Comparison of ENCODE assay signal across 24 cellular contexts in the genomic region with DNA sequence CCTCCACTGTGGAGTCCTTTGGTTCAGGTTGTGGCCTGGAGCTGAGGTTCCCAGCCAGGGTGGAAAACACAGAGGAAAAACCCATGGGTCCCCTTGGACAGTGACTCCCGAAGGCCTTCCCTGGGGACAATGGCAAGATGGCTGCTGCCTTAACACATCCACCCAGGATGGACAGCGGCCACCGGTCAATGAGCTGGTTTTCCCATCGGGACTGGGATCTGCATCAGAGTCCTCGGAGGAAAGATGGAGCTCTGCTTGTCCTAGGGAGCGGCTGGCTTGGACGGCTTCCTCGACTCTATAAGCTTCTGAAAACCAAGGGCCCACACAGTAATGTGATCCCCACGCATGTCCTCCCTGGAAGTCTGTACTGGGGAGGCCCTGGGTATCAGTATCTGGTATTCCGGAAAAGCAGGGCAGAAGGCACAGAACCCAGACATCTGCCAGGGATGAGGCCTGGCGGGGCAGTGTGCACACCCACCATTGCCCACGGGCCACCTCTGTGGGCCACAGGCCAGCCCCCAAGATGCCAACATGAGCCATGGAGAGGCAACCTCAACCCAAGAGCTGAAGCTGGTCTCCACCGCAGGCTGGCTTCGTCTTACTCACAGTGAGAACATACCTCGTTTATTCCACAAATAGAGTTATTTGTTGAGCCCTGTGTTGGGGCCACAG.
"Had no signal": no experiment of that assay in that cellular context is flagged by ENCODE, and none has a peak within 500 bp of the region (broad histone marks: within the 10 kb centered on the region; RNA-seq: fewer than 3 reads in every experiment).

No MANE protein-coding gene starts in this region.

- H3K9me3 ChIP-seq: heart left ventricle, left lung, psoas muscle, tibial nerve, upper lobe of left lung, vagina had no signal

- DNase-seq: glutamatergic neuron; islet precursor cell; kidney glomerular epithelial cell; left cardiac atrium; naive thymus-derived CD8-positive, alpha-beta T cell; nucleus accumbens; psoas muscle; stimulated activated CD4-positive, alpha-beta T cell treated with anti-CD3 and anti-CD28 coated beads, Interleukin-12 subunit alpha, Interleukin-12 subunit beta, amount 100 ng/mL, for 4 hours; stimulated activated CD4-positive, alpha-beta T cell treated with anti-CD3 and anti-CD28 coated beads, Interleukin-15, amount 100 ng/mL, for 24 hours; stimulated activated CD4-positive, alpha-beta T cell treated with anti-CD3 and anti-CD28 coated beads, Interleukin-2, amount 100 ng/mL, for 24 hours; stimulated activated CD4-positive, alpha-beta T cell treated with anti-CD3 and anti-CD28 coated beads, Interleukin-4, amount 100 ng/mL, for 24 hours; stimulated activated naive CD4-positive, alpha-beta T cell treated with Interleukin-2 at 50 U/mL for 16 hours; stimulated activated naive CD8-positive, alpha-beta T cell treated with anti-CD3 and anti-CD28 coated beads, Interleukin-15, amount 100 ng/mL, for 72 hours; upper lobe of left lung had no signal

- H3K27me3 ChIP-seq: heart left ventricle, hepatocyte, tibial nerve, upper lobe of left lung, vagina had no signal

- H3K9ac ChIP-seq: parathyroid adenoma had no signal

- H3K4me2 ChIP-seq: hepatocyte had no signal

- H3K4me3 Mint-ChIP-seq: memory B cell; stimulated activated effector memory CD8-positive, alpha-beta T cell treated with anti-CD3 and anti-CD28 coated beads, Interleukin-12 subunit alpha, Interleukin-12 subunit beta, amount 100 ng/mL, for 72 hours; stimulated activated naive CD8-positive, alpha-beta T cell treated with anti-CD3 and anti-CD28 coated beads, Interleukin-15, amount 100 ng/mL, for 72 hours had no signal

- H3K27ac Mint-ChIP-seq: memory B cell; naive thymus-derived CD8-positive, alpha-beta T cell; stimulated activated effector memory CD8-positive, alpha-beta T cell treated with anti-CD3 and anti-CD28 coated beads, Interleukin-12 subunit alpha, Interleukin-12 subunit beta, amount 100 ng/mL, for 72 hours; stimulated activated naive CD8-positive, alpha-beta T cell treated with anti-CD3 and anti-CD28 coated beads, Interleukin-15, amount 100 ng/mL, for 72 hours had no signal

- H3K4me1 ChIP-seq: parathyroid adenoma had no signal

- H3K36me3 ChIP-seq: heart left ventricle, left lung, tibial nerve, upper lobe of left lung, vagina had no signal

- H2AFZ ChIP-seq: hepatocyte, parathyroid adenoma had no signal

- H3K4me3 ChIP-seq: heart left ventricle, hepatocyte, left lung, psoas muscle, skin epidermis, tibial nerve, upper lobe of left lung, vagina had no signal

- ATAC-seq: heart left ventricle; left cardiac atrium; left lung; naive thymus-derived CD8-positive, alpha-beta T cell; sciatic nerve; stimulated activated effector memory CD8-positive, alpha-beta T cell treated with anti-CD3 and anti-CD28 coated beads, Interleukin-12 subunit alpha, Interleukin-12 subunit beta, amount 100 ng/mL, for 72 hours; stimulated activated naive CD8-positive, alpha-beta T cell treated with anti-CD3 and anti-CD28 coated beads, Interleukin-15, amount 100 ng/mL, for 72 hours had no signal

- H3K27ac ChIP-seq: heart left ventricle, hepatocyte, left lung, parathyroid adenoma, psoas muscle, skin epidermis, tibial nerve, upper lobe of left lung, vagina had no signal

- H3K4me1 Mint-ChIP-seq: stimulated activated naive CD8-positive, alpha-beta T cell treated with anti-CD3 and anti-CD28 coated beads, Interleukin-15, amount 100 ng/mL, for 72 hours had no signal

- H3K9me3 Mint-ChIP-seq: memory B cell; naive thymus-derived CD8-positive, alpha-beta T cell; stimulated activated effector memory CD8-positive, alpha-beta T cell treated with anti-CD3 and anti-CD28 coated beads, Interleukin-12 subunit alpha, Interleukin-12 subunit beta, amount 100 ng/mL, for 72 hours; stimulated activated naive CD8-positive, alpha-beta T cell treated with anti-CD3 and anti-CD28 coated beads, Interleukin-15, amount 100 ng/mL, for 72 hours had no signal

- H3K36me3 Mint-ChIP-seq: memory B cell; naive thymus-derived CD8-positive, alpha-beta T cell; stimulated activated effector memory CD8-positive, alpha-beta T cell treated with anti-CD3 and anti-CD28 coated beads, Interleukin-12 subunit alpha, Interleukin-12 subunit beta, amount 100 ng/mL, for 72 hours had no signal
